In genomic region chr10:97718178-97718577, GRCh38 we compare ENCODE assay signal across 13 cellular contexts. TPM values are rescaled to one million over a fixed set of nuclear protein-coding genes. Genes with fewer than 3 reads are reported as not detected.
DNase-seq lines count a peak whose midpoint lies in the region; ATAC-seq, FAIRE-seq and TF ChIP-seq lines count a peak whose summit lies in the region.
"Had no signal": no experiment of that assay in that cellular context is flagged by ENCODE, and none has a peak within 500 bp of the region (broad histone marks: within the 10 kb centered on the region; RNA-seq: fewer than 3 reads in every experiment).

No MANE protein-coding gene starts in this region.

- in situ Hi-C loops in KBM-7 (cut with MboI; ENCODE audit: low pct_unique_long_range_greater_than_20kb, low sequenced_read_pairs) = no loop called here
- in situ Hi-C loops in HepG2 (cut with HindIII; ENCODE audit: extremely low pct_ligation_motif_present, low pct_unique_long_range_greater_than_20kb) = no loop called here

- no peak overlapping the region for H2AFZ ChIP-seq in HepG2 (ENCODE audit: low read length)
- H2AFZ ChIP-seq: parathyroid adenoma had no signal

- FAIRE-seq in HepG2 (lab: Jason Lieb, UNC) = no peak
- FAIRE-seq: G401.6 had no signal

- no peak for TF ChIP-seq CTCF in HepG2 (CRISPR knock-in tag; IDR thresholded peaks at IDR 0.05)

- H3K4me2 ChIP-seq in HepG2 (ENCODE audit: low read depth, low read length) = peak overlapping the region; percentile 73

- ATAC-seq in HepG2 (peak; percentile 62), HG02623 (IDR thresholded peaks at IDR 0.05; ENCODE audit: unreplicated experiment) (no peak), GM21528 (IDR thresholded peaks at IDR 0.05; ENCODE audit: low FRiP score, unreplicated experiment) (no peak)

- H3K4me1 ChIP-seq in HepG2 (ENCODE audit: insufficient read depth, low read length) = peaks cover 20% of the 10 kb centered on the region

- H3K9me3 ChIP-seq in HepG2 (ENCODE audit: low read length) = no peaks in the 10 kb centered on the region

- no peak overlapping the region for H3K9ac ChIP-seq in HepG2 (ENCODE audit: insufficient read depth, low read depth, low read length)
- H3K9ac ChIP-seq: parathyroid adenoma had no signal

- H3K4me3 ChIP-seq in HepG2 (replicated peaks in 1 of 3; ENCODE audit: insufficient read depth in 1 of 3, low read depth in 2 of 3, low read length in 3 of 3) = peak overlapping the region in 1 of 3 experiments; percentile 49; a peak in 1 of 6 replicates
- H3K4me3 ChIP-seq: cardiac muscle cell had no signal

- no peak for TF ChIP-seq RAD21 in HepG2 (CRISPR knock-in tag; IDR thresholded peaks at IDR 0.05)

- BruUV-seq in HepG2 (replicated peaks; lab: Mats Ljungman, UMichigan) = no TSS peak

- CTCF ChIA-PET in HepG2 (lab: Yijun Ruan, JAX; ENCODE audit: low intra/inter-chr PET ratio, low total read pairs) = no interaction called here

- H3K36me3 ChIP-seq in HepG2 (replicated peaks in 1 of 2; ENCODE audit: control insufficient read depth in 1 of 2, insufficient read depth in 2 of 2, low read length in 2 of 2) = no peaks in the 10 kb centered on the region
- H3K36me3 ChIP-seq: cardiac muscle cell had no signal

- DNase-seq in KBM-7 (peak; percentile 55), anterior cingulate cortex (lab: John Stamatoyannopoulos, UW) (peak in 44 of 58 donors; percentile 12 to 82 (median 51)), HepG2 (ENCODE audit: low spot score) (no peak), substantia nigra (lab: John Stamatoyannopoulos, UW) (peak in 45 of 49 donors; percentile 11 to 84 (median 53)), NCI-H187 treated with DMSO at 0.1 percent for 48 hours (lab: John Stamatoyannopoulos, UW) (no peak), NCI-H524 (lab: John Stamatoyannopoulos, UW) (no peak)
- DNase-seq: activated CD8-positive, alpha-beta memory T cell treated with anti-CD3 and anti-CD28 coated beads, Interleukin-2, amount 50 U/mL, for 4 hours; MM.1S had no signal

- H3K27me3 ChIP-seq in HepG2 (ENCODE audit: control insufficient read depth in 1 of 2, insufficient read depth in 2 of 2, low read length in 2 of 2) = peaks cover 0 to 10% of the 10 kb centered on the region in 2 experiments; a peak in 2 of 5 replicates
- H3K27me3 ChIP-seq: cardiac muscle cell had no signal

- POLR2A ChIA-PET in HepG2 (lab: Yijun Ruan, JAX) = interaction anchor here (1.0 to 1.3 kb wide), 2 partner anchors 8 to 18 kb away, joined by 3 read pairs; partner anchors contain the start of gene ZFYVE27

- TF ChIP-seq EP300 in HepG2 (IDR thresholded peaks at IDR 0.05; ENCODE audit: low read depth in 2 of 2, low read length in 2 of 2) = no peak
- TF ChIP-seq EP300 in HepG2 (CRISPR knock-in tag; IDR thresholded peaks at IDR 0.05; ENCODE audit: borderline replicate concordance) = no peak

- intact Hi-C loops in HepG2 (cut with micrococcal nuclease; ENCODE audit: unreplicated experiment) = no loop called here

- 12% methylated on average over 6 of the region's 6 CpGs for WGBS in HepG2 (ENCODE audit: low lambda C conversion rate)

- TF ChIP-seq POLR2A in HepG2 (IDR thresholded peaks at IDR 0.05; ENCODE audit: insufficient read depth in 1 of 2, low read depth in 2 of 2, low read length in 2 of 2) = no peak

- no peaks in the 10 kb centered on the region for H4K20me1 ChIP-seq in HepG2 (ENCODE audit: insufficient read depth, low read length)

- no peak overlapping the region for H3K27ac ChIP-seq in HepG2 (ENCODE audit: extremely low read length, insufficient read depth, low read length)
- H3K27ac ChIP-seq in substantia nigra (ENCODE audit: low read depth, low read length, poor library complexity, severe bottlenecking) = peak overlapping the region; percentile 6
- H3K27ac ChIP-seq: cardiac muscle cell, parathyroid adenoma had no signal

- no peaks in the 10 kb centered on the region for H3K79me2 ChIP-seq in HepG2 (ENCODE audit: insufficient read depth, low read length)
- H3K79me2 ChIP-seq: parathyroid adenoma had no signal

RNA-seq across cellular contexts. Expression of gene MARVELD1, which starts 4.6 kb away (rescaled TPM):
- not detected in 2 replicates for total RNA-seq in HepG2 (2016; rRNA removed; fragmentation: Illumina TruSeq; extraction: Trizol)
- total RNA-seq in HepG2 (2016; cell fraction: cytosol; rRNA removed; fragmentation: Illumina TruSeq; extraction: Trizol; ENCODE audit: low read depth) = not detected in 2 replicates
- total RNA-seq in HepG2 (2016; cell fraction: insoluble cytoplasmic fraction; rRNA removed; fragmentation: Illumina TruSeq; extraction: Trizol) = not detected in 2 replicates
- total RNA-seq in HepG2 (2016; cell fraction: membrane; rRNA removed; fragmentation: Illumina TruSeq; extraction: Trizol) = not detected in 2 replicates
- not detected in 2 replicates for total RNA-seq in HepG2 (2016; cell fraction: nucleus; rRNA removed; fragmentation: Illumina TruSeq; extraction: Trizol)
- polyA plus RNA-seq in HepG2 (2011; rRNA removed) = 0.08 TPM in 1 of 2 replicates, not detected in the other
- 0.03 TPM in 1 of 2 replicates, not detected in the other for polyA plus RNA-seq in HepG2 (2011; cell fraction: cytosol; rRNA removed)
- polyA plus RNA-seq in HepG2 (2011; cell fraction: nucleus; rRNA removed) = 0.03 and 0.26 TPM in 2 replicates
- polyA plus RNA-seq in HepG2 (2012) = not detected in 2 replicates
- not detected in 2 replicates for polyA plus RNA-seq in HepG2 (2016; cell fraction: cytosol; fragmentation: Illumina TruSeq; extraction: Trizol; ENCODE audit: low read depth)
- not detected in 2 replicates for polyA plus RNA-seq in HepG2 (2016; cell fraction: insoluble cytoplasmic fraction; fragmentation: Illumina TruSeq; extraction: Trizol; ENCODE audit: low read depth)
- polyA plus RNA-seq in HepG2 (2016; cell fraction: membrane; fragmentation: Illumina TruSeq; extraction: Trizol; ENCODE audit: low read depth) = not detected in 2 replicates
- not detected in 2 replicates for polyA plus RNA-seq in HepG2 (2016; cell fraction: nucleus; fragmentation: Illumina TruSeq; extraction: Trizol; ENCODE audit: insufficient read depth, low read depth)
- 33.8 TPM in 1 of 2 replicates, not detected in the other for polyA minus RNA-seq in HepG2 (2011; rRNA and poly(A)+ RNA removed; ENCODE audit: low replicate concordance)
- not detected in 2 replicates for polyA minus RNA-seq in HepG2 (2011; cell fraction: cytosol; rRNA and poly(A)+ RNA removed)
- 0.13 TPM in 1 of 2 replicates, not detected in the other for polyA minus RNA-seq in HepG2 (2011; cell fraction: nucleus; rRNA and poly(A)+ RNA removed)

RNA-seq across cellular contexts. Expression of gene ZFYVE27, which starts 18.8 kb away (rescaled TPM):
- total RNA-seq in HepG2 (2016; rRNA removed; fragmentation: Illumina TruSeq; extraction: Trizol) = 6.1 and 19.7 TPM in 2 replicates
- total RNA-seq in HepG2 (2016; cell fraction: cytosol; rRNA removed; fragmentation: Illumina TruSeq; extraction: Trizol; ENCODE audit: low read depth) = 2.8 and 3.8 TPM in 2 replicates
- 5.8 and 20.5 TPM in 2 replicates for total RNA-seq in HepG2 (2016; cell fraction: insoluble cytoplasmic fraction; rRNA removed; fragmentation: Illumina TruSeq; extraction: Trizol)
- total RNA-seq in HepG2 (2016; cell fraction: membrane; rRNA removed; fragmentation: Illumina TruSeq; extraction: Trizol) = 4.5 and 6.1 TPM in 2 replicates
- 36.5 and 37.6 TPM in 2 replicates for total RNA-seq in HepG2 (2016; cell fraction: nucleus; rRNA removed; fragmentation: Illumina TruSeq; extraction: Trizol)
- polyA plus RNA-seq in HepG2 (2011; rRNA removed) = 20.5 and 26.9 TPM in 2 replicates
- 11.3 and 12.9 TPM in 2 replicates for polyA plus RNA-seq in HepG2 (2011; cell fraction: cytosol; rRNA removed)
- polyA plus RNA-seq in HepG2 (2011; cell fraction: nucleus; rRNA removed) = 107 and 112 TPM in 2 replicates
- polyA plus RNA-seq in HepG2 (2012) = 13.0 and 18.5 TPM in 2 replicates
- polyA plus RNA-seq in HepG2 (2016; cell fraction: cytosol; fragmentation: Illumina TruSeq; extraction: Trizol; ENCODE audit: low read depth) = 0.68 and 0.92 TPM in 2 replicates
- polyA plus RNA-seq in HepG2 (2016; cell fraction: insoluble cytoplasmic fraction; fragmentation: Illumina TruSeq; extraction: Trizol; ENCODE audit: low read depth) = 4.2 and 4.9 TPM in 2 replicates
- 1.7 and 2.1 TPM in 2 replicates for polyA plus RNA-seq in HepG2 (2016; cell fraction: membrane; fragmentation: Illumina TruSeq; extraction: Trizol; ENCODE audit: low read depth)
- polyA plus RNA-seq in HepG2 (2016; cell fraction: nucleus; fragmentation: Illumina TruSeq; extraction: Trizol; ENCODE audit: insufficient read depth, low read depth) = 50.1 and 57.5 TPM in 2 replicates
- 26.7 and 43.3 TPM in 2 replicates for polyA minus RNA-seq in HepG2 (2011; rRNA and poly(A)+ RNA removed; ENCODE audit: low replicate concordance)
- 6.0 and 6.5 TPM in 2 replicates for polyA minus RNA-seq in HepG2 (2011; cell fraction: cytosol; rRNA and poly(A)+ RNA removed)
- 45.2 and 45.3 TPM in 2 replicates for polyA minus RNA-seq in HepG2 (2011; cell fraction: nucleus; rRNA and poly(A)+ RNA removed)

RNA-seq across cellular contexts. Expression of gene AVPI1, which starts 31.1 kb away (rescaled TPM):
- 39.8 and 47.6 TPM in 2 replicates for total RNA-seq in HepG2 (2016; rRNA removed; fragmentation: Illumina TruSeq; extraction: Trizol)
- 17.3 and 23.9 TPM in 2 replicates for total RNA-seq in HepG2 (2016; cell fraction: cytosol; rRNA removed; fragmentation: Illumina TruSeq; extraction: Trizol; ENCODE audit: low read depth)
- total RNA-seq in HepG2 (2016; cell fraction: insoluble cytoplasmic fraction; rRNA removed; fragmentation: Illumina TruSeq; extraction: Trizol) = 40.9 and 48.9 TPM in 2 replicates
- total RNA-seq in HepG2 (2016; cell fraction: membrane; rRNA removed; fragmentation: Illumina TruSeq; extraction: Trizol) = 32.7 and 40.7 TPM in 2 replicates
- total RNA-seq in HepG2 (2016; cell fraction: nucleus; rRNA removed; fragmentation: Illumina TruSeq; extraction: Trizol) = 19.1 and 24.2 TPM in 2 replicates
- polyA plus RNA-seq in HepG2 (2011; rRNA removed) = 60.6 and 61.2 TPM in 2 replicates
- 46.9 and 72.0 TPM in 2 replicates for polyA plus RNA-seq in HepG2 (2011; cell fraction: cytosol; rRNA removed)
- 30.9 and 32.2 TPM in 2 replicates for polyA plus RNA-seq in HepG2 (2011; cell fraction: nucleus; rRNA removed)
- polyA plus RNA-seq in HepG2 (2012) = 17.8 and 27.6 TPM in 2 replicates
- 15.1 and 21.8 TPM in 2 replicates for polyA plus RNA-seq in HepG2 (2016; cell fraction: cytosol; fragmentation: Illumina TruSeq; extraction: Trizol; ENCODE audit: low read depth)
- polyA plus RNA-seq in HepG2 (2016; cell fraction: insoluble cytoplasmic fraction; fragmentation: Illumina TruSeq; extraction: Trizol; ENCODE audit: low read depth) = 52.4 and 52.8 TPM in 2 replicates
- 23.9 and 32.8 TPM in 2 replicates for polyA plus RNA-seq in HepG2 (2016; cell fraction: membrane; fragmentation: Illumina TruSeq; extraction: Trizol; ENCODE audit: low read depth)
- polyA plus RNA-seq in HepG2 (2016; cell fraction: nucleus; fragmentation: Illumina TruSeq; extraction: Trizol; ENCODE audit: insufficient read depth, low read depth) = 25.4 and 28.6 TPM in 2 replicates
- 68.6 and 143 TPM in 2 replicates for polyA minus RNA-seq in HepG2 (2011; rRNA and poly(A)+ RNA removed; ENCODE audit: low replicate concordance)
- polyA minus RNA-seq in HepG2 (2011; cell fraction: cytosol; rRNA and poly(A)+ RNA removed) = 32.1 and 32.4 TPM in 2 replicates
- polyA minus RNA-seq in HepG2 (2011; cell fraction: nucleus; rRNA and poly(A)+ RNA removed) = 21.8 and 28.6 TPM in 2 replicates

RNA-seq across cellular contexts. Expression of gene SFRP5, which starts 53.6 kb away (rescaled TPM):
- total RNA-seq in HepG2 (2016; rRNA removed; fragmentation: Illumina TruSeq; extraction: Trizol) = 0.83 and 1.7 TPM in 2 replicates
- 0.09 and 0.61 TPM in 2 replicates for total RNA-seq in HepG2 (2016; cell fraction: cytosol; rRNA removed; fragmentation: Illumina TruSeq; extraction: Trizol; ENCODE audit: low read depth)
- 0.89 and 2.0 TPM in 2 replicates for total RNA-seq in HepG2 (2016; cell fraction: insoluble cytoplasmic fraction; rRNA removed; fragmentation: Illumina TruSeq; extraction: Trizol)
- 1.0 and 1.9 TPM in 2 replicates for total RNA-seq in HepG2 (2016; cell fraction: membrane; rRNA removed; fragmentation: Illumina TruSeq; extraction: Trizol)
- 1.2 and 1.3 TPM in 2 replicates for total RNA-seq in HepG2 (2016; cell fraction: nucleus; rRNA removed; fragmentation: Illumina TruSeq; extraction: Trizol)
- 0.16 and 0.32 TPM in 2 replicates for polyA plus RNA-seq in HepG2 (2011; rRNA removed)
- polyA plus RNA-seq in HepG2 (2011; cell fraction: cytosol; rRNA removed) = 0.19 and 0.67 TPM in 2 replicates
- polyA plus RNA-seq in HepG2 (2011; cell fraction: nucleus; rRNA removed) = 0.27 TPM in 1 of 2 replicates, not detected in the other
- 0.07 and 0.08 TPM in 2 replicates for polyA plus RNA-seq in HepG2 (2012)
- 0.59 and 0.68 TPM in 2 replicates for polyA plus RNA-seq in HepG2 (2016; cell fraction: cytosol; fragmentation: Illumina TruSeq; extraction: Trizol; ENCODE audit: low read depth)
- polyA plus RNA-seq in HepG2 (2016; cell fraction: insoluble cytoplasmic fraction; fragmentation: Illumina TruSeq; extraction: Trizol; ENCODE audit: low read depth) = 1.1 and 1.2 TPM in 2 replicates
- polyA plus RNA-seq in HepG2 (2016; cell fraction: membrane; fragmentation: Illumina TruSeq; extraction: Trizol; ENCODE audit: low read depth) = 0.91 and 1.5 TPM in 2 replicates
- 2.7 and 3.2 TPM in 2 replicates for polyA plus RNA-seq in HepG2 (2016; cell fraction: nucleus; fragmentation: Illumina TruSeq; extraction: Trizol; ENCODE audit: insufficient read depth, low read depth)
- 0.76 TPM in 1 of 2 replicates, not detected in the other for polyA minus RNA-seq in HepG2 (2011; rRNA and poly(A)+ RNA removed; ENCODE audit: low replicate concordance)
- polyA minus RNA-seq in HepG2 (2011; cell fraction: cytosol; rRNA and poly(A)+ RNA removed) = 0.79 TPM in 1 of 2 replicates, not detected in the other
- not detected in 2 replicates for polyA minus RNA-seq in HepG2 (2011; cell fraction: nucleus; rRNA and poly(A)+ RNA removed)

Comparison
In these comparisons a context has a peak if more than half of its experiments do, and no peak if none do; other contexts are left out.
1. DNase-seq: peak in KBM-7 (single experiment), anterior cingulate cortex (44 of 58) and substantia nigra (45 of 49); none in HepG2 (single experiment), NCI-H187 treated with DMSO at 0.1 percent for 48 hours (single experiment) and NCI-H524 (0 of 2).